1 cellular context compared by ENCODE assay signal in genomic region chr20:5127204-5127858, GRCh38.
TF ChIP-seq lines count a peak whose summit lies in the region.

No MANE protein-coding gene starts in this region.

TF ChIP-seq in HepG2, 621 proteins besides CTCF, POLR2A, EP300 and RAD21 (continued from another document and continues in another):
- TF ChIP-seq SP140L (CRISPR knock-in tag; IDR thresholded peaks at IDR 0.05; ENCODE audit: borderline replicate concordance) (no peak), RFX3 (CRISPR knock-in tag; IDR thresholded peaks at IDR 0.05) (no peak), ZNF614 (CRISPR knock-in tag; IDR thresholded peaks at IDR 0.05; ENCODE audit: borderline replicate concordance) (no peak), MBD4 (IDR thresholded peaks at IDR 0.05; ENCODE audit: borderline replicate concordance, low read length) (no peak), GABPA (IDR thresholded peaks at IDR 0.05; ENCODE audit: low read depth, low read length) (no peak), GABPA (CRISPR knock-in tag; IDR thresholded peaks at IDR 0.05; ENCODE audit: low read depth) (peak; percentile 19; the same call in 1 of the 2 replicates), SSRP1 (CRISPR knock-in tag; IDR thresholded peaks at IDR 0.05) (no peak), PHB2 (IDR thresholded peaks at IDR 0.05; ENCODE audit: partially characterized antibody) (no peak), ZNF24 (IDR thresholded peaks at IDR 0.05) (no peak), ZNF354B (CRISPR knock-in tag; IDR thresholded peaks at IDR 0.05) (no peak), PCBP1 (IDR thresholded peaks at IDR 0.05; ENCODE audit: borderline replicate concordance, low read depth, low read length) (no peak), TRAFD1 (CRISPR knock-in tag; IDR thresholded peaks at IDR 0.05; ENCODE audit: borderline replicate concordance) (peak; percentile 81; the same call in 1 of the 2 replicates), TGIF2 (CRISPR knock-in tag; IDR thresholded peaks at IDR 0.05) (peak; percentile 33; the same call in 1 of the 2 replicates), TIGD3 (CRISPR knock-in tag; IDR thresholded peaks at IDR 0.05; ENCODE audit: borderline replicate concordance) (no peak), THAP9 (CRISPR knock-in tag; IDR thresholded peaks at IDR 0.05; ENCODE audit: borderline replicate concordance) (no peak), ZNF280B (CRISPR knock-in tag; IDR thresholded peaks at IDR 0.05; ENCODE audit: borderline replicate concordance) (no peak), ZNF770 (CRISPR knock-in tag; IDR thresholded peaks at IDR 0.05) (peak; percentile 19; the same call in 1 of the 2 replicates), FOXK1 (CRISPR knock-in tag; IDR thresholded peaks at IDR 0.05; ENCODE audit: borderline replicate concordance, low read depth) (no peak), GATAD1 (CRISPR knock-in tag; IDR thresholded peaks at IDR 0.05) (0 out of 2 replicates have a peak, but pooled peaks have one; percentile 34), HDAC1 (CRISPR knock-in tag; IDR thresholded peaks at IDR 0.05) (no peak), MEF2D (CRISPR knock-in tag; IDR thresholded peaks at IDR 0.05) (peak; percentile 51; the same call in 1 of the 2 replicates), RAD51 (IDR thresholded peaks at IDR 0.05; ENCODE audit: borderline replicate concordance) (no peak), ZNF430 (CRISPR knock-in tag; IDR thresholded peaks at IDR 0.05) (peak; percentile 24; the same call in 1 of the 2 replicates), KDM5A (IDR thresholded peaks at IDR 0.05; ENCODE audit: borderline replicate concordance, low read length) (peak; percentile 71), PLSCR1 (CRISPR knock-in tag; IDR thresholded peaks at IDR 0.05; ENCODE audit: borderline replicate concordance) (no peak), MXI1 (IDR thresholded peaks at IDR 0.05; ENCODE audit: borderline replicate concordance, low read depth, low read length) (no peak), ZNF570 (CRISPR knock-in tag; IDR thresholded peaks at IDR 0.05; ENCODE audit: borderline replicate concordance) (no peak), HMGXB3 (CRISPR knock-in tag; IDR thresholded peaks at IDR 0.05; ENCODE audit: borderline replicate concordance) (no peak), SPEN (CRISPR knock-in tag; IDR thresholded peaks at IDR 0.05; ENCODE audit: low read depth) (no peak; the same call in 1 of the 2 replicates), TCF7 (IDR thresholded peaks at IDR 0.05; ENCODE audit: low read depth) (no peak), ZNF33A (CRISPR knock-in tag; IDR thresholded peaks at IDR 0.05; ENCODE audit: borderline replicate concordance) (no peak), ZNF790 (CRISPR knock-in tag; IDR thresholded peaks at IDR 0.05; ENCODE audit: borderline replicate concordance) (peak; percentile 84; the same call in 1 of the 2 replicates), SMAD1 (CRISPR knock-in tag; IDR thresholded peaks at IDR 0.05; ENCODE audit: borderline replicate concordance, low read depth) (no peak), ZNF83 (CRISPR knock-in tag; IDR thresholded peaks at IDR 0.05; ENCODE audit: borderline replicate concordance) (no peak), ZSCAN31 (CRISPR knock-in tag; IDR thresholded peaks at IDR 0.05; ENCODE audit: low read depth) (peak; percentile 19; the same call in 1 of the 2 replicates), CSRNP1 (CRISPR knock-in tag; IDR thresholded peaks at IDR 0.05) (no peak), TFE3 (CRISPR knock-in tag; IDR thresholded peaks at IDR 0.05) (no peak), THRA (CRISPR knock-in tag; IDR thresholded peaks at IDR 0.05; ENCODE audit: borderline replicate concordance) (no peak)
